In genomic region chrX:79089897-79090584, GRCh38 we compare ENCODE assay signal across 22 cellular contexts. TPM values are rescaled to one million over a fixed set of nuclear protein-coding genes. Genes with fewer than 3 reads are reported as not detected.
A peak's percentile ranks its signal among the peaks of the same experiment; 100 is the strongest.
DNase-seq lines count a peak whose midpoint lies in the region; ATAC-seq and TF ChIP-seq lines count a peak whose summit lies in the region.
"Had no signal": no experiment of that assay in that cellular context is flagged by ENCODE, and none has a peak within 500 bp of the region (broad histone marks: within the 10 kb centered on the region; RNA-seq: fewer than 3 reads in every experiment).

No MANE protein-coding gene starts in this region.

- POLR2A ChIA-PET in T-cell (lab: Charles Lee) = interaction anchor here in 1 of 2 donors (0.6 to 1.5 kb wide), 2 partner anchors 53 to 62 kb away, joined by 3 read pairs; no protein-coding TSS in a partner anchor

- peaks cover 67% of the 10 kb centered on the region for H3K4me1 Mint-ChIP-seq in stimulated activated naive CD8-positive, alpha-beta T cell treated with anti-CD3 and anti-CD28 coated beads, Interleukin-15, Interleukin-2, amounts not matched to agents 100 ng/mL and 50 ng/mL, for 24 hours (ENCODE audit: low read depth)
- peaks cover 22 to 55% (median 47%) of the 10 kb centered on the region in 3 donors for H3K4me1 Mint-ChIP-seq in T-cell
- peaks cover 10 to 23% of the 10 kb centered on the region in 2 donors for H3K4me1 Mint-ChIP-seq in effector memory CD8-positive, alpha-beta T cell (ENCODE audit: low read depth in 2 of 2)
- H3K4me1 Mint-ChIP-seq in stimulated activated naive CD8-positive, alpha-beta T cell treated with anti-CD3 and anti-CD28 coated beads, Interleukin-15, amount 100 ng/mL, for 72 hours = peaks cover 49% of the 10 kb centered on the region
- H3K4me1 Mint-ChIP-seq: endodermal cell had no signal

- CTCF ChIA-PET in T-cell (lab: Charles Lee) = interaction anchor here (0.6 to 1.3 kb wide), 2 partner anchors 17 to 535 kb away, joined by 3 to 4 read pairs; no protein-coding TSS in a partner anchor

- no peak for ATAC-seq in stimulated activated naive CD8-positive, alpha-beta T cell treated with anti-CD3 and anti-CD28 coated beads, Interleukin-15, Interleukin-2, amounts not matched to agents 100 U/mL and 50 U/mL, for 24 hours
- no peak for ATAC-seq in T-cell (replicated peaks in 1 of 4)
- ATAC-seq in effector memory CD8-positive, alpha-beta T cell (replicated peaks) = no peak
- peak; percentile 20 for ATAC-seq in stimulated activated naive CD8-positive, alpha-beta T cell treated with anti-CD3 and anti-CD28 coated beads, Interleukin-15, amount 100 ng/mL, for 72 hours
- ATAC-seq: body of pancreas, left colon had no signal

- no peak for DNase-seq in stimulated activated naive CD8-positive, alpha-beta T cell treated with anti-CD3 and anti-CD28 coated beads, Interleukin-15, Interleukin-2, amounts not matched to agents 100 U/mL and 50 U/mL, for 24 hours
- DNase-seq in T-cell (no peak), H4 (ENCODE audit: low spot score) (no peak), DMS53 (lab: John Stamatoyannopoulos, UW) (no peak), GM13977 (ENCODE audit: low spot score) (no peak)
- DNase-seq in effector memory CD8-positive, alpha-beta T cell = no peak
- DNase-seq in stimulated activated naive CD8-positive, alpha-beta T cell treated with anti-CD3 and anti-CD28 coated beads, Interleukin-15, amount 100 ng/mL, for 72 hours = no peak
- DNase-seq: activated naive CD4-positive, alpha-beta T cell treated with anti-CD3 and anti-CD28 coated beads, Interleukin-2, amount 50 U/mL, for 16 hours; body of pancreas; COR-L47; DND-41; endodermal cell; left colon; NCI-H2081 treated with DMSO at 0.1 percent for 48 hours; NCI-H510A; NK-92 treated with Interleukin-12 subunit alpha and Interleukin-12 subunit beta, amount 100 ng/mL, for 24 hours; stimulated activated CD4-positive, alpha-beta T cell treated with anti-CD3 and anti-CD28 coated beads, Interleukin-2, amount 100 ng/mL, for 24 hours; stomach had no signal

- no peaks in the 10 kb centered on the region for H3K27me3 Mint-ChIP-seq in stimulated activated naive CD8-positive, alpha-beta T cell treated with anti-CD3 and anti-CD28 coated beads, Interleukin-15, Interleukin-2, amounts not matched to agents 100 ng/mL and 50 ng/mL, for 24 hours
- H3K27me3 Mint-ChIP-seq in T-cell = peaks cover 0 to 6% of the 10 kb centered on the region in 2 donors
- H3K27me3 Mint-ChIP-seq in effector memory CD8-positive, alpha-beta T cell = no peaks in the 10 kb centered on the region
- no peaks in the 10 kb centered on the region for H3K27me3 Mint-ChIP-seq in stimulated activated naive CD8-positive, alpha-beta T cell treated with anti-CD3 and anti-CD28 coated beads, Interleukin-15, amount 100 ng/mL, for 72 hours
- H3K27me3 Mint-ChIP-seq: type B pancreatic cell had no signal

- no peaks in the 10 kb centered on the region for H3K9me3 Mint-ChIP-seq in stimulated activated naive CD8-positive, alpha-beta T cell treated with anti-CD3 and anti-CD28 coated beads, Interleukin-15, Interleukin-2, amounts not matched to agents 100 ng/mL and 50 ng/mL, for 24 hours
- H3K9me3 Mint-ChIP-seq in T-cell = peaks cover 0 to 6% (median 0%) of the 10 kb centered on the region in 3 donors
- H3K9me3 Mint-ChIP-seq in effector memory CD8-positive, alpha-beta T cell = peaks cover 0 to 6% of the 10 kb centered on the region in 2 donors
- H3K9me3 Mint-ChIP-seq in stimulated activated naive CD8-positive, alpha-beta T cell treated with anti-CD3 and anti-CD28 coated beads, Interleukin-15, amount 100 ng/mL, for 72 hours = peaks cover 0 to 7% of the 10 kb centered on the region in 2 donors
- H3K9me3 Mint-ChIP-seq: type B pancreatic cell had no signal

- no peak for TF ChIP-seq CTCF in GM13977 (IDR thresholded peaks at IDR 0.05; ENCODE audit: extremely low read depth, insufficient read depth, missing control alignments)

- in situ Hi-C loops in GM13977 (cut with MboI; ENCODE audit: low pct_unique_long_range_greater_than_20kb, low sequenced_read_pairs, unreplicated experiment) = no loop called here

- H3K36me3 Mint-ChIP-seq in stimulated activated naive CD8-positive, alpha-beta T cell treated with anti-CD3 and anti-CD28 coated beads, Interleukin-15, Interleukin-2, amounts not matched to agents 100 ng/mL and 50 ng/mL, for 24 hours (ENCODE audit: low read depth) = no peaks in the 10 kb centered on the region
- no peaks in the 10 kb centered on the region for H3K36me3 Mint-ChIP-seq in T-cell
- peaks cover 3% of the 10 kb centered on the region for H3K36me3 Mint-ChIP-seq in effector memory CD8-positive, alpha-beta T cell (ENCODE audit: insufficient read depth)
- H3K36me3 Mint-ChIP-seq: type B pancreatic cell had no signal

- peak overlapping the region; percentile 82 for H3K27ac Mint-ChIP-seq in stimulated activated naive CD8-positive, alpha-beta T cell treated with anti-CD3 and anti-CD28 coated beads, Interleukin-15, Interleukin-2, amounts not matched to agents 100 ng/mL and 50 ng/mL, for 24 hours
- H3K27ac Mint-ChIP-seq in T-cell = peak overlapping the region; percentile 83 to 93
- H3K27ac Mint-ChIP-seq in effector memory CD8-positive, alpha-beta T cell = peak overlapping the region; percentile 68 to 91
- peak overlapping the region; percentile 54 to 86 for H3K27ac Mint-ChIP-seq in stimulated activated naive CD8-positive, alpha-beta T cell treated with anti-CD3 and anti-CD28 coated beads, Interleukin-15, amount 100 ng/mL, for 72 hours
- H3K27ac Mint-ChIP-seq: endodermal cell, type B pancreatic cell had no signal

- H3K4me3 Mint-ChIP-seq in stimulated activated naive CD8-positive, alpha-beta T cell treated with anti-CD3 and anti-CD28 coated beads, Interleukin-15, Interleukin-2, amounts not matched to agents 100 ng/mL and 50 ng/mL, for 24 hours = no peak overlapping the region
- H3K4me3 Mint-ChIP-seq in T-cell = peak overlapping the region in 2 of 3 donors; percentile 3 to 9
- H3K4me3 Mint-ChIP-seq in effector memory CD8-positive, alpha-beta T cell = peak overlapping the region in 1 of 2 donors; percentile 20
- peak overlapping the region; percentile 18 to 45 for H3K4me3 Mint-ChIP-seq in stimulated activated naive CD8-positive, alpha-beta T cell treated with anti-CD3 and anti-CD28 coated beads, Interleukin-15, amount 100 ng/mL, for 72 hours
- H3K4me3 Mint-ChIP-seq: endodermal cell, type B pancreatic cell had no signal

RNA-seq across cellular contexts. Expression of gene GPR174, which starts 54.4 kb away (rescaled TPM):
- 10 to 100 TPM; 28.8 to 49.0 (median 39.5) TPM for total RNA-seq in T-cell
- 0.06 TPM in 1 of 2 replicates, not detected in the other for total RNA-seq in H4 (2014; rRNA removed; shearing (Covaris generic))
- total RNA-seq: endodermal cell, M059J, pulmonary artery endothelial cell had no signal

Comparison
In these comparisons a context has a peak if more than half of its experiments do, and no peak if none do; other contexts are left out.
1. RNA of gene GPR174, which starts 54.4 kb away (total RNA-seq): 28.8 to 49.0 TPM in T-cell; 0.06 TPM in H4; every median in the first group is over 10 times any median in the second.
2. Peak in every context shown above with its lines, with median percentiles within 50 percentile points of each other: H3K27ac Mint-ChIP-seq.